ENCODE assay signal across 2 cellular contexts in the genomic region with DNA sequence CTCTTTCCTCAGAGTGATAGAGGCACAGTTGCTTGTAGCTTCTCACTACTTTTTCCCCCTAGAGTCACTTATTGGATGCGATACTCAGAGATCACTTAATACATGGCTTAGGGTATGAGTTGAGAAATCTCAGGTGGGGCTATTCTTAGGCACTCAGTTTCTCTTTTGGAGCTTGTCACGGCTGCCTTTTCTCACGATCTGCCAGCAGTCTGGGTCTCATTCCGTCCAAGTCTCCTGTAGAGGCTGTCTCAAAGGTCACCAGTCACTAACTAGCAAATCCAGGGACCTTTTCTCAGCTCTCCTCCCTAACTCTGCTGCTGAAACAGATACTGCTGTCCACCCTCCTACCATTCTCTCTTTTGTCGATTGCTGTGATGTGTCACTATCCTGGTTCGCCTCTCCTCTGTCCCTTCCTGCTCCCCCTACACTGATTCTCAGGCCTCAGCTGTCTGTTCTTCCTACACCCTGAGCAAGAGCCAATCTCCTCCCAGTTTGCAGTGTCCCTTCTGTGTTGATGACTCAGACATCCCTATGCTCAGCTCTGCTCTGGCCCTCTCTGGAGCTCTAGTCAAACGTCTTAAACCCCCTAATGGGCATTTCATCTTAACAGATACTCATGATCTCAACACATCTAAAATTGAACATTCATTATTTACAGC.
TF ChIP-seq lines count a peak whose summit lies in the region.

No MANE protein-coding gene starts in this region.

TF ChIP-seq in IMR-90, 13 proteins besides CTCF, POLR2A, EP300 and RAD21:
- TF ChIP-seq MAFK (IDR thresholded peaks at IDR 0.05; ENCODE audit: low read depth, low read length) = no peak
- TF ChIP-seq MXI1 (IDR thresholded peaks at IDR 0.05; ENCODE audit: borderline replicate concordance, low read depth, low read length) = no peak
- no peak for TF ChIP-seq RFX5 (IDR thresholded peaks at IDR 0.05; ENCODE audit: low read depth, low read length)
- TF ChIP-seq, protein P1, sequence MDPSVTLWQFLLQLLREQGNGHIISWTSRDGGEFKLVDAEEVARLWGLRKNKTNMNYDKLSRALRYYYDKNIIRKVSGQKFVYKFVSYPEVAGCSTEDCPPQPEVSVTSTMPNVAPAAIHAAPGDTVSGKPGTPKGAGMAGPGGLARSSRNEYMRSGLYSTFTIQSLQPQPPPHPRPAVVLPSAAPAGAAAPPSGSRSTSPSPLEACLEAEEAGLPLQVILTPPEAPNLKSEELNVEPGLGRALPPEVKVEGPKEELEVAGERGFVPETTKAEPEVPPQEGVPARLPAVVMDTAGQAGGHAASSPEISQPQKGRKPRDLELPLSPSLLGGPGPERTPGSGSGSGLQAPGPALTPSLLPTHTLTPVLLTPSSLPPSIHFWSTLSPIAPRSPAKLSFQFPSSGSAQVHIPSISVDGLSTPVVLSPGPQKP (IDR thresholded peaks at IDR 0.05; ENCODE audit: borderline replicate concordance, low read depth, low read length) = no peak
- TF ChIP-seq FOS (IDR thresholded peaks at IDR 0.05; ENCODE audit: low read depth, low read length) = peak; percentile 26; the same call in 1 of the 2 replicates
- TF ChIP-seq NFE2L2 (IDR thresholded peaks at IDR 0.05; ENCODE audit: low read depth, low read length) = no peak

TF ChIP-seq in HepG2, 621 proteins besides CTCF, POLR2A, EP300 and RAD21:
- peak; percentile 49 for TF ChIP-seq FOSL2 (CRISPR knock-in tag; IDR thresholded peaks at IDR 0.05)
- TF ChIP-seq, protein P2, sequence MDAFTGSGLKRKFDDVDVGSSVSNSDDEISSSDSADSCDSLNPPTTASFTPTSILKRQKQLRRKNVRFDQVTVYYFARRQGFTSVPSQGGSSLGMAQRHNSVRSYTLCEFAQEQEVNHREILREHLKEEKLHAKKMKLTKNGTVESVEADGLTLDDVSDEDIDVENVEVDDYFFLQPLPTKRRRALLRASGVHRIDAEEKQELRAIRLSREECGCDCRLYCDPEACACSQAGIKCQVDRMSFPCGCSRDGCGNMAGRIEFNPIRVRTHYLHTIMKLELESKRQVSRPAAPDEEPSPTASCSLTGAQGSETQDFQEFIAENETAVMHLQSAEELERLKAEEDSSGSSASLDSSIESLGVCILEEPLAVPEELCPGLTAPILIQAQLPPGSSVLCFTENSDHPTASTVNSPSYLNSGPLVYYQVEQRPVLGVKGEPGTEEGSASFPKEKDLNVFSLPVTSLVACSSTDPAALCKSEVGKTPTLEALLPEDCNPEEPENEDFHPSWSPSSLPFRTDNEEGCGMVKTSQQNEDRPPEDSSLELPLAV (CRISPR knock-in tag; conservative IDR thresholded peaks at IDR 0.05; ENCODE audit: low read depth) = no peak
